In genomic region chr1:230066036-230066435, GRCh38 we compare ENCODE assay signal across 8 cellular contexts.
A peak's percentile ranks its signal among the peaks of the same experiment; 100 is the strongest.
DNase-seq lines count a peak whose midpoint lies in the region; ATAC-seq and TF ChIP-seq lines count a peak whose summit lies in the region.

No MANE protein-coding gene starts in this region.

- H3K36me3 Mint-ChIP-seq in central memory CD8-positive, alpha-beta T cell (ENCODE audit: insufficient read depth) = peaks cover 3% of the 10 kb centered on the region
- peaks cover 3% of the 10 kb centered on the region for H3K36me3 Mint-ChIP-seq in nephron (ENCODE audit: low read depth)

- H3K4me3 Mint-ChIP-seq in central memory CD8-positive, alpha-beta T cell = peak overlapping the region; percentile 83
- H3K4me3 Mint-ChIP-seq in nephron = peak overlapping the region; percentile 82 to 90 (median 90)

- no peak for TF ChIP-seq CTCF in nephron (IDR thresholded peaks at IDR 0.05; ENCODE audit: unreplicated experiment in 3 of 3)

- peaks cover 30% of the 10 kb centered on the region for H3K4me1 Mint-ChIP-seq in central memory CD8-positive, alpha-beta T cell
- peaks cover 38% of the 10 kb centered on the region for H3K4me1 Mint-ChIP-seq in nephron

- H3K9me3 ChIP-seq in KOPT-K1 (ENCODE audit: insufficient read depth, low read length, poor library complexity, severe bottlenecking) = peaks cover 22% of the 10 kb centered on the region

- ATAC-seq in central memory CD8-positive, alpha-beta T cell (replicated peaks; ENCODE audit: extremely low read depth, poor library complexity, severe bottlenecking) = no peak
- ATAC-seq in HG02610 (IDR thresholded peaks at IDR 0.05; ENCODE audit: unreplicated experiment) (no peak), GM21447 (IDR thresholded peaks at IDR 0.05; ENCODE audit: unreplicated experiment) (no peak), GM21390 (IDR thresholded peaks at IDR 0.05; ENCODE audit: unreplicated experiment) (no peak)

- peak overlapping the region; percentile 83 for H3K27ac ChIP-seq in KOPT-K1 (ENCODE audit: low read depth, low read length, poor library complexity, severe bottlenecking)

- H3K27ac Mint-ChIP-seq in central memory CD8-positive, alpha-beta T cell (ENCODE audit: low read depth) = peak overlapping the region; percentile 85
- H3K27ac Mint-ChIP-seq in nephron = peak overlapping the region; percentile 92 to 94 (median 94)

- H3K9me3 Mint-ChIP-seq in central memory CD8-positive, alpha-beta T cell = no peaks in the 10 kb centered on the region
- H3K9me3 Mint-ChIP-seq in nephron = peaks cover 27% of the 10 kb centered on the region

- H3K27me3 Mint-ChIP-seq in central memory CD8-positive, alpha-beta T cell = peaks cover 10% of the 10 kb centered on the region
- H3K27me3 Mint-ChIP-seq in nephron (ENCODE audit: low read depth) = peaks cover 4% of the 10 kb centered on the region

- H3K36me3 ChIP-seq in KOPT-K1 (ENCODE audit: insufficient read depth, low read length) = no peaks in the 10 kb centered on the region

- peak; percentile 18 for DNase-seq in CD1c-positive myeloid dendritic cell (ENCODE audit: extremely low spot score)
- DNase-seq in central memory CD8-positive, alpha-beta T cell (ENCODE audit: low spot score in 2 of 2) = no peak
- DNase-seq in EL = no peak
